22 cellular contexts compared by ENCODE assay signal in genomic region chr2:28343971-28344715, GRCh38. TPM values are rescaled to one million over a fixed set of nuclear protein-coding genes. Genes with fewer than 3 reads are reported as not detected.
A peak's percentile ranks its signal among the peaks of the same experiment; 100 is the strongest.
DNase-seq lines count a peak whose midpoint lies in the region; ATAC-seq and TF ChIP-seq lines count a peak whose summit lies in the region.
"Had no signal": no experiment of that assay in that cellular context is flagged by ENCODE, and none has a peak within 500 bp of the region (broad histone marks: within the 10 kb centered on the region; RNA-seq: fewer than 3 reads in every experiment).

No MANE protein-coding gene starts in this region.

- H3K4me1 ChIP-seq in right cardiac atrium (ENCODE audit: control insufficient read depth, insufficient read depth, low read length) (no peaks in the 10 kb centered on the region), liver (ENCODE audit: control insufficient read depth in 4 of 4, insufficient read depth in 4 of 4, low read length in 3 of 4) (peaks cover 18 to 46% (median 36%) of the 10 kb centered on the region in 4 donors), psoas muscle (peaks cover 49% of the 10 kb centered on the region), aorta (ENCODE audit: control insufficient read depth in 1 of 2, insufficient read depth in 2 of 2, low read length in 2 of 2) (peaks cover 0 to 4% of the 10 kb centered on the region in 2 donors)

- no peak for TF ChIP-seq RAD21 in liver (IDR thresholded peaks at IDR 0.05)

- peak in 2 of 3 donors; percentile 30 to 43 for DNase-seq in right cardiac atrium
- DNase-seq in left cardiac atrium: no peak
- peak in 1 of 2 donors; percentile 44 for DNase-seq in psoas muscle
- DNase-seq in aorta: peak; percentile 35 to 59
- DNase-seq in NCI-H82 (lab: John Stamatoyannopoulos, UW): no peak
- DNase-seq in GM03348 (ENCODE audit: low spot score): no peak
- DNase-seq: activated CD4-positive, alpha-beta memory T cell treated with anti-CD3 and anti-CD28 coated beads, Interleukin-2, amount 10 ng/mL, durations not matched to agents 7 days and 5 days; activated CD4-positive, CD25-positive, alpha-beta regulatory T cell treated with anti-CD3 and anti-CD28 coated beads, Interleukin-2, amount 50 U/mL, for 72 hours; activated T-cell treated with anti-CD3 and anti-CD28 coated beads, Interleukin-2, amount 50 U/mL, for 1 hour; adrenal gland; Caco-2; DMS79 treated with DMSO at 0.1 percent for 48 hours; KG1; NCI-H146; NCI-H2171; NCI-H510A treated with DMSO at 0.1 percent for 48 hours; substantia nigra had no signal

- H3K4me3 ChIP-seq in right cardiac atrium (ENCODE audit: low read length) (no peak overlapping the region), liver (ENCODE audit: low read depth in 1 of 3, low read length in 3 of 3) (peak overlapping the region in 1 of 3 donors; percentile 41), psoas muscle (no peak overlapping the region), aorta (ENCODE audit: low read length in 2 of 2) (no peak overlapping the region)
- H3K4me3 ChIP-seq: adrenal gland, cardiac muscle cell, ovary had no signal

- TF ChIP-seq CTCF in liver (IDR thresholded peaks at IDR 0.05; ENCODE audit: low read depth, low read length, missing input control): no peak
- no peak for TF ChIP-seq CTCF in psoas muscle (IDR thresholded peaks at IDR 0.05)

- H3K9ac ChIP-seq in liver (ENCODE audit: low read depth in 1 of 2, low read length in 2 of 2): peak overlapping the region; percentile 0 to 57

- no peaks in the 10 kb centered on the region for H3K36me3 ChIP-seq in liver (ENCODE audit: control insufficient read depth in 4 of 4, insufficient read depth in 3 of 4, low read depth in 1 of 4, low read length in 3 of 4)
- H3K36me3 ChIP-seq in psoas muscle (ENCODE audit: insufficient read depth in 1 of 2, low read depth in 1 of 2): no peaks in the 10 kb centered on the region
- H3K36me3 ChIP-seq in aorta (ENCODE audit: control insufficient read depth in 1 of 2, insufficient read depth in 2 of 2, low read length in 1 of 2): no peaks in the 10 kb centered on the region
- H3K36me3 ChIP-seq: adrenal gland, cardiac muscle cell, ovary had no signal

- no peaks in the 10 kb centered on the region for H3K27me3 ChIP-seq in right cardiac atrium (ENCODE audit: control insufficient read depth, insufficient read depth)
- no peaks in the 10 kb centered on the region for H3K27me3 ChIP-seq in liver (ENCODE audit: control insufficient read depth in 4 of 4, insufficient read depth in 4 of 4, low read length in 3 of 4)
- H3K27me3 ChIP-seq in psoas muscle (ENCODE audit: insufficient read depth in 3 of 3, low read length in 2 of 3): no peaks in the 10 kb centered on the region
- no peaks in the 10 kb centered on the region for H3K27me3 ChIP-seq in aorta (ENCODE audit: control insufficient read depth in 1 of 2, insufficient read depth in 2 of 2, low read length in 1 of 2)
- H3K27me3 ChIP-seq: adrenal gland, cardiac muscle cell, ovary had no signal

- intact Hi-C loops in right cardiac atrium (cut with DNase I) (loop anchor here in 2 of 4 donors (5.0 kb wide), 1 partner anchor 48 kb away; the partner anchor contains the start of gene FOSL2 (in 2 of the 2)), left cardiac atrium (cut with DNase I) (no loop called here), psoas muscle (cut with DNase I) (loop anchor here in 1 of 2 donors (2.0 kb wide), 1 partner anchor 51 kb away; no protein-coding TSS in a partner anchor), aorta (cut with DNase I) (loop anchor here (1.0 to 5.0 kb wide), 3 partner anchors 43 to 637 kb away; no protein-coding TSS in a partner anchor)

- no peak for ATAC-seq in right cardiac atrium
- no peak for ATAC-seq in left cardiac atrium
- ATAC-seq in psoas muscle: no peak
- no peak for ATAC-seq in aorta (ENCODE audit: low FRiP score)
- ATAC-seq in GM21825 (IDR thresholded peaks at IDR 0.05; ENCODE audit: unreplicated experiment): no peak
- ATAC-seq: sciatic nerve had no signal

- WGBS in right cardiac atrium: 88% methylated on average over 20 of the region's 20 CpGs
- WGBS in liver: 83% methylated on average over 20 of the region's 20 CpGs
- 71 to 87% (median 73%) methylated on average over 20 of the region's 20 CpGs for WGBS in psoas muscle, 3 donors
- 77 to 80% methylated on average over 20 of the region's 20 CpGs for WGBS in aorta, 2 donors

- no peaks in the 10 kb centered on the region for H3K9me3 ChIP-seq in right cardiac atrium (ENCODE audit: control insufficient read depth, low read length)
- H3K9me3 ChIP-seq in liver (ENCODE audit: control insufficient read depth in 4 of 4, low read length in 3 of 4): no peaks in the 10 kb centered on the region
- H3K9me3 ChIP-seq in psoas muscle: no peaks in the 10 kb centered on the region
- no peaks in the 10 kb centered on the region for H3K9me3 ChIP-seq in aorta (ENCODE audit: control insufficient read depth, low read length)
- H3K9me3 ChIP-seq: adrenal gland, Caco-2, ovary had no signal

- H3K27ac ChIP-seq in right cardiac atrium (ENCODE audit: low read length): no peak overlapping the region
- peak overlapping the region; percentile 88 to 90 for H3K27ac ChIP-seq in liver (ENCODE audit: low read depth in 1 of 2, low read length in 2 of 2)
- peak overlapping the region; percentile 85 for H3K27ac ChIP-seq in psoas muscle
- no peak overlapping the region for H3K27ac ChIP-seq in aorta (ENCODE audit: low read depth in 1 of 2, low read length in 2 of 2)
- H3K27ac ChIP-seq: cardiac muscle cell had no signal

TF ChIP-seq in liver, 16 proteins besides CTCF, POLR2A, EP300 and RAD21:
- TF ChIP-seq ZBTB33 (IDR thresholded peaks at IDR 0.05) (no peak), EGR1 (IDR thresholded peaks at IDR 0.05; ENCODE audit: low read depth in 2 of 2) (no peak), GABPA (IDR thresholded peaks at IDR 0.05 in 1 of 2, conservative IDR thresholded peaks at IDR 0.05 in 1 of 2) (no peak), HNF4G (IDR thresholded peaks at IDR 0.05) (no peak), SP1 (IDR thresholded peaks at IDR 0.05) (no peak), NR2F2 (IDR thresholded peaks at IDR 0.05) (no peak), TAF1 (conservative IDR thresholded peaks at IDR 0.05) (no peak), ATF3 (IDR thresholded peaks at IDR 0.05) (no peak), FOXA1 (IDR thresholded peaks at IDR 0.05) (no peak), FOXA2 (IDR thresholded peaks at IDR 0.05) (no peak), REST (IDR thresholded peaks at IDR 0.05) (no peak), HNF4A (conservative IDR thresholded peaks at IDR 0.05) (no peak), JUND (IDR thresholded peaks at IDR 0.05) (no peak), MAX (IDR thresholded peaks at IDR 0.05) (no peak), YY1 (IDR thresholded peaks at IDR 0.05) (no peak)

RNA-seq across cellular contexts. Expression of gene FOSL2, which starts 48.5 kb away (rescaled TPM):
- total RNA-seq in right cardiac atrium: 100 to 1,000 TPM in 1 of 4 donors, 10 to 100 TPM in 3; 38.9 to 128 (median 56.6) TPM
- 46.4 TPM for polyA plus RNA-seq in right cardiac atrium
- 100 to 1,000 TPM in 1 of 2 donors, 10 to 100 TPM in 1; 66.6 to 140 TPM for total RNA-seq in left cardiac atrium
- total RNA-seq in liver: 10 to 100 TPM in 1 of 2 donors, 1 to 10 TPM in 1; 2.0 to 10.7 TPM
- polyA plus RNA-seq in liver: 1 to 10 TPM; 1.9 to 3.1 TPM
- 100 to 1,000 TPM in 3 of 4 donors, 10 to 100 TPM in 1; 52.2 to 278 (median 192) TPM for total RNA-seq in psoas muscle
- 10 to 100 TPM; 20.1 to 74.7 (median 72.1) TPM for polyA plus RNA-seq in psoas muscle
- 100 to 1,000 TPM; 184 to 260 TPM for total RNA-seq in aorta
- 10 to 100 TPM; 20.0 to 33.2 TPM for polyA plus RNA-seq in aorta

Comparison
In these comparisons a context has a peak if more than half of its experiments do, and no peak if none do; other contexts are left out.
1. DNase-seq: peak in right cardiac atrium (2 of 3) and aorta (2 of 2); none in left cardiac atrium (single experiment), NCI-H82 (single experiment) and GM03348 (single experiment).
2. H3K27ac ChIP-seq: peak in liver (2 of 2) and psoas muscle (single experiment); none in right cardiac atrium (single experiment) and aorta (0 of 2).
3. intact Hi-C loops: an anchor here in aorta (1.0 to 5.0 kb wide); none called in left cardiac atrium.